ENCODE assay signal across 10 cellular contexts in genomic region chr16:68283840-68284595, GRCh38. TPM values are rescaled to one million over a fixed set of nuclear protein-coding genes. Genes with fewer than 3 reads are reported as not detected.
A peak's percentile ranks its signal among the peaks of the same experiment; 100 is the strongest.
DNase-seq lines count a peak whose midpoint lies in the region; ATAC-seq and TF ChIP-seq lines count a peak whose summit lies in the region.
"Had no signal": no experiment of that assay in that cellular context is flagged by ENCODE, and none has a peak within 500 bp of the region (broad histone marks: within the 10 kb centered on the region; RNA-seq: fewer than 3 reads in every experiment).

No MANE protein-coding gene starts in this region.

- no peaks in the 10 kb centered on the region for H3K9me3 ChIP-seq in IMR-90 (ENCODE audit: control insufficient read depth, insufficient read depth, low read length)
- H3K9me3 ChIP-seq in esophagus squamous epithelium: no peaks in the 10 kb centered on the region
- no peaks in the 10 kb centered on the region for H3K9me3 ChIP-seq in suprapubic skin
- H3K9me3 ChIP-seq in body of pancreas: no peaks in the 10 kb centered on the region

- DNase-seq in T-helper 1 cell (no peak), IMR-90 (no peak), esophagus squamous epithelium (lab: John Stamatoyannopoulos, UW) (no peak), suprapubic skin (ENCODE audit: low spot score in 2 of 2) (peak in 1 of 2 donors; percentile 78), putamen (ENCODE audit: low spot score) (no peak), foreskin melanocyte (no peak), body of pancreas (no peak)
- DNase-seq: 8988T had no signal

- H3K4me3 ChIP-seq in IMR-90 (ENCODE audit: insufficient read depth, low read depth, low read length) (no peak overlapping the region), esophagus squamous epithelium (no peak overlapping the region), suprapubic skin (no peak overlapping the region), body of pancreas (no peak overlapping the region)

- TF ChIP-seq POLR2A in IMR-90 (IDR thresholded peaks at IDR 0.05; ENCODE audit: low read depth, low read length) (no peak), esophagus squamous epithelium (IDR thresholded peaks at IDR 0.05) (no peak), suprapubic skin (IDR thresholded peaks at IDR 0.05) (no peak), body of pancreas (IDR thresholded peaks at IDR 0.05) (no peak)

- H3K27ac ChIP-seq in IMR-90 (ENCODE audit: insufficient read depth, low read length) (peak overlapping the region; percentile 46; the same call in 1 of the 2 replicates), esophagus squamous epithelium (peak overlapping the region; percentile 33 to 79 (median 59)), suprapubic skin (peak overlapping the region; percentile 75), body of pancreas (no peak overlapping the region)

- H4K91ac ChIP-seq in IMR-90 (ENCODE audit: insufficient read depth, low read depth, low read length): no peak overlapping the region

- no peak overlapping the region for H4K8ac ChIP-seq in IMR-90 (ENCODE audit: low read depth in 2 of 2, low read length in 2 of 2)

- no peak overlapping the region for H3K14ac ChIP-seq in IMR-90 (replicated peaks; ENCODE audit: low read depth, low read length)

- H3K4me2 ChIP-seq in IMR-90 (ENCODE audit: low read depth, low read length): no peak overlapping the region

- peaks cover 56% of the 10 kb centered on the region for H3K36me3 Mint-ChIP-seq in T-helper 1 cell treated with Interleukin-12 subunit alpha and Interleukin-12 subunit beta and Interleukin-4 antibody, amounts not matched to agents 30 μg/mL and 1 μg/mL, for 36 hours (ENCODE audit: low read depth)

- no peak overlapping the region for H3K18ac ChIP-seq in IMR-90 (ENCODE audit: low read depth, low read length)

- in situ Hi-C loops in IMR-90 (cut with MboI; ENCODE audit: low sequenced_read_pairs): no loop called here

- peaks cover 11% of the 10 kb centered on the region for H3K4me1 ChIP-seq in IMR-90 (ENCODE audit: control insufficient read depth, insufficient read depth, low read length)
- H3K4me1 ChIP-seq in esophagus squamous epithelium: peaks cover 9 to 81% (median 42%) of the 10 kb centered on the region in 3 donors
- peaks cover 77% of the 10 kb centered on the region for H3K4me1 ChIP-seq in suprapubic skin
- no peaks in the 10 kb centered on the region for H3K4me1 ChIP-seq in body of pancreas

- no peak overlapping the region for H3K56ac ChIP-seq in IMR-90 (ENCODE audit: extremely low read depth, insufficient read depth, low read length)

- no peak overlapping the region for H2AFZ ChIP-seq in IMR-90 (replicated peaks; ENCODE audit: low read length, poor library complexity)

- no peak overlapping the region for H3K23ac ChIP-seq in IMR-90 (ENCODE audit: low read depth, low read length)

- intact Hi-C loops in IMR-90 (cut with micrococcal nuclease): no loop called here
- intact Hi-C loops in esophagus squamous epithelium (cut with DNase I): no loop called here
- intact Hi-C loops in body of pancreas (cut with DNase I): no loop called here

- no peak for TF ChIP-seq EP300 in suprapubic skin (IDR thresholded peaks at IDR 0.05)

- H3K4me3 Mint-ChIP-seq in T-helper 1 cell treated with Interleukin-12 subunit alpha and Interleukin-12 subunit beta and Interleukin-4 antibody, amounts not matched to agents 30 μg/mL and 1 μg/mL, for 36 hours: peak overlapping the region; percentile 80

- no peaks in the 10 kb centered on the region for H3K27me3 Mint-ChIP-seq in T-helper 1 cell treated with Interleukin-12 subunit alpha and Interleukin-12 subunit beta and Interleukin-4 antibody, amounts not matched to agents 30 μg/mL and 1 μg/mL, for 36 hours (ENCODE audit: low read depth)

- H3K79me1 ChIP-seq in IMR-90 (ENCODE audit: low read depth in 1 of 2, low read length in 2 of 2): peaks cover 16 to 92% of the 10 kb centered on the region in 2 experiments

- WGBS in IMR-90 (ENCODE audit: extremely low coverage in 2 of 2, insufficient read length in 1 of 2), 2 experiments: no CpG with 5 or more reads among the region's 9 CpGs
- 62 to 66% methylated on average over 9 of the region's 9 CpGs for WGBS in esophagus squamous epithelium, 2 donors
- 62% methylated on average over 9 of the region's 9 CpGs for WGBS in suprapubic skin
- 68% methylated on average over 9 of the region's 9 CpGs for WGBS in body of pancreas, 2 donors

- H3K27ac Mint-ChIP-seq in T-helper 1 cell treated with Interleukin-12 subunit alpha and Interleukin-12 subunit beta and Interleukin-4 antibody, amounts not matched to agents 30 μg/mL and 1 μg/mL, for 36 hours: peak overlapping the region; percentile 89

- H3K9me3 Mint-ChIP-seq in T-helper 1 cell treated with Interleukin-12 subunit alpha and Interleukin-12 subunit beta and Interleukin-4 antibody, amounts not matched to agents 30 μg/mL and 1 μg/mL, for 36 hours: no peaks in the 10 kb centered on the region

- no peak overlapping the region for H2BK5ac ChIP-seq in IMR-90 (ENCODE audit: low read depth, low read length, poor library complexity, severe bottlenecking)

- CTCF ChIA-PET in IMR-90 (lab: Yijun Ruan, JAX): interaction anchor here (0.9 kb wide), 1 partner anchor 9 kb away, joined by 3 read pairs; no protein-coding TSS in a partner anchor

- POLR2A ChIA-PET in IMR-90 (lab: Charles Lee; ENCODE audit: unreplicated experiment): no interaction called here

- dilution Hi-C loops in IMR-90 (cut with HindIII; ENCODE audit: low sequenced_read_pairs, unreplicated experiment): no loop called here

- no peak overlapping the region for H2BK120ac ChIP-seq in IMR-90 (ENCODE audit: low read depth, low read length)

- H3K36me3 ChIP-seq in IMR-90 (ENCODE audit: control insufficient read depth, insufficient read depth, low read length) (peaks cover 25% of the 10 kb centered on the region), esophagus squamous epithelium (peaks cover 0 to 32% (median 0%) of the 10 kb centered on the region in 3 donors), suprapubic skin (peaks cover 13% of the 10 kb centered on the region), body of pancreas (replicated peaks in 1 of 2; ENCODE audit: insufficient read depth in 1 of 2, low read depth in 2 of 2) (no peaks in the 10 kb centered on the region)

- H3K9me1 ChIP-seq in IMR-90 (ENCODE audit: insufficient read depth, low read length): peaks cover 29% of the 10 kb centered on the region

- peaks cover 74% of the 10 kb centered on the region for H3K4me1 Mint-ChIP-seq in T-helper 1 cell treated with Interleukin-12 subunit alpha and Interleukin-12 subunit beta and Interleukin-4 antibody, amounts not matched to agents 30 μg/mL and 1 μg/mL, for 36 hours (ENCODE audit: low read depth)

- no peak overlapping the region for H2BK20ac ChIP-seq in IMR-90 (ENCODE audit: low read depth, low read length)

- H3K27me3 ChIP-seq in IMR-90 (ENCODE audit: control insufficient read depth, insufficient read depth, low read length) (no peaks in the 10 kb centered on the region), esophagus squamous epithelium (no peaks in the 10 kb centered on the region), suprapubic skin (no peaks in the 10 kb centered on the region), body of pancreas (no peaks in the 10 kb centered on the region)

- no peak overlapping the region for H2AK5ac ChIP-seq in IMR-90 (ENCODE audit: low read depth, low read length)

- no TSS peak for BruUV-seq in IMR-90 (replicated peaks; lab: Mats Ljungman, UMichigan)

- no peak overlapping the region for H2BK15ac ChIP-seq in IMR-90 (ENCODE audit: low read depth, low read length)

- no peak overlapping the region for H3K4ac ChIP-seq in IMR-90 (ENCODE audit: low read depth, low read length)

- ATAC-seq in IMR-90 (ENCODE audit: low read depth) (peak; percentile 12; the same call in 1 of the 2 replicates), body of pancreas (no peak)

- peaks cover 74% of the 10 kb centered on the region for H4K20me1 ChIP-seq in IMR-90 (ENCODE audit: insufficient read depth, low read length)

- no peak overlapping the region for H2AK9ac ChIP-seq in IMR-90 (replicated peaks; ENCODE audit: low read depth, low read length, poor library complexity)

- no peak overlapping the region for H4K5ac ChIP-seq in IMR-90 (ENCODE audit: low read depth, low read length)

- TF ChIP-seq RAD21 in IMR-90 (IDR thresholded peaks at IDR 0.05; ENCODE audit: low read length): no peak

- H3K9ac ChIP-seq in IMR-90 (ENCODE audit: low read depth, low read length): no peak overlapping the region

- TF ChIP-seq CTCF in IMR-90 (conservative IDR thresholded peaks at IDR 0.05; ENCODE audit: low read depth, low read length): no peak
- TF ChIP-seq CTCF in esophagus squamous epithelium (IDR thresholded peaks at IDR 0.05): no peak
- TF ChIP-seq CTCF in suprapubic skin (IDR thresholded peaks at IDR 0.05): no peak
- no peak for TF ChIP-seq CTCF in body of pancreas (IDR thresholded peaks at IDR 0.05)

RNA-seq across cellular contexts. Expression of gene SLC7A6, which starts 19.7 kb away (rescaled TPM):
- total RNA-seq in IMR-90 (2012; rRNA removed) (25.0 and 29.4 TPM in 2 replicates), esophagus squamous epithelium (10 to 100 TPM in 1 of 4 donors, 1 to 10 TPM in 3; 5.7 to 28.2 (median 7.9) TPM), suprapubic skin (100 to 1,000 TPM in 1 of 4 donors, 10 to 100 TPM in 3; 31.5 to 167 (median 49.0) TPM), body of pancreas (10 to 100 TPM; 10.9 to 23.4 TPM)
- 32.6 and 36.1 TPM in 2 replicates for polyA plus RNA-seq in IMR-90 (2012; rRNA removed)
- polyA plus RNA-seq in IMR-90 (2012; cell fraction: cytosol; rRNA removed): 11.7 and 13.7 TPM in 2 replicates
- polyA plus RNA-seq in IMR-90 (2012; cell fraction: nucleus; rRNA removed; ENCODE audit: low replicate concordance): 134 and 224 TPM in 2 replicates

RNA-seq across cellular contexts. Expression of gene SLC7A6OS, which starts 26.7 kb away (rescaled TPM):
- total RNA-seq in IMR-90 (2012; rRNA removed) (8.4 and 10.3 TPM in 2 replicates), esophagus squamous epithelium (10 to 100 TPM in 1 of 4 donors, 1 to 10 TPM in 3; 4.5 to 16.2 (median 6.7) TPM), suprapubic skin (10 to 100 TPM in 2 of 4 donors, 1 to 10 TPM in 2; 8.8 to 18.1 (median 10.1) TPM), body of pancreas (10 to 100 TPM; 13.0 to 32.3 TPM)
- 5.6 and 6.8 TPM in 2 replicates for polyA plus RNA-seq in IMR-90 (2012; rRNA removed)
- polyA plus RNA-seq in IMR-90 (2012; cell fraction: cytosol; rRNA removed): 2.5 and 3.5 TPM in 2 replicates
- 7.7 and 20.7 TPM in 2 replicates for polyA plus RNA-seq in IMR-90 (2012; cell fraction: nucleus; rRNA removed; ENCODE audit: low replicate concordance)

RNA-seq across cellular contexts. Expression of gene PRMT7, which starts 26.8 kb away (rescaled TPM):
- total RNA-seq in IMR-90 (2012; rRNA removed): 65.5 and 68.6 TPM in 2 replicates
- 61.0 and 63.1 TPM in 2 replicates for polyA plus RNA-seq in IMR-90 (2012; rRNA removed)
- 31.0 and 38.2 TPM in 2 replicates for polyA plus RNA-seq in IMR-90 (2012; cell fraction: cytosol; rRNA removed)
- 269 and 469 TPM in 2 replicates for polyA plus RNA-seq in IMR-90 (2012; cell fraction: nucleus; rRNA removed; ENCODE audit: low replicate concordance)
- 10 to 100 TPM; 15.2 to 35.7 (median 21.2) TPM for total RNA-seq in esophagus squamous epithelium
- 100 to 1,000 TPM in 1 of 4 donors, 10 to 100 TPM in 3; 38.8 to 101 (median 69.9) TPM for total RNA-seq in suprapubic skin
- 10 to 100 TPM; 27.4 to 35.8 TPM for total RNA-seq in body of pancreas

RNA-seq across cellular contexts. Expression of gene PLA2G15, which starts 38.8 kb away (rescaled TPM):
- total RNA-seq in IMR-90 (2012; rRNA removed): 18.1 and 19.5 TPM in 2 replicates
- polyA plus RNA-seq in IMR-90 (2012; rRNA removed): 31.7 and 34.4 TPM in 2 replicates
- 22.4 and 36.7 TPM in 2 replicates for polyA plus RNA-seq in IMR-90 (2012; cell fraction: cytosol; rRNA removed)
- polyA plus RNA-seq in IMR-90 (2012; cell fraction: nucleus; rRNA removed; ENCODE audit: low replicate concordance): 13.4 and 30.8 TPM in 2 replicates
- total RNA-seq in esophagus squamous epithelium: 1 to 10 TPM; 3.3 to 9.8 (median 6.6) TPM
- 10 to 100 TPM; 11.2 to 26.6 (median 23.6) TPM for total RNA-seq in suprapubic skin
- total RNA-seq in body of pancreas: 1 to 10 TPM; 8.2 to 9.6 TPM

RNA-seq across cellular contexts. Expression of gene ESRP2, which starts 48.1 kb away (rescaled TPM):
- total RNA-seq in IMR-90 (2012; rRNA removed) (under 0.01 TPM in 1 of 2 replicates, not detected in the other), esophagus squamous epithelium (100 to 1,000 TPM in 3 of 4 donors, 10 to 100 TPM in 1; 44.6 to 137 (median 118) TPM), suprapubic skin (100 to 1,000 TPM in 2 of 4 donors, 10 to 100 TPM in 2; 77.0 to 133 (median 99.7) TPM), body of pancreas (10 to 100 TPM; 55.0 to 56.0 TPM)
- polyA plus RNA-seq in IMR-90 (2012; rRNA removed): 0.07 and 0.14 TPM in 2 replicates
- 0.07 TPM in 1 of 2 replicates, not detected in the other for polyA plus RNA-seq in IMR-90 (2012; cell fraction: cytosol; rRNA removed)
- 0.32 and 0.53 TPM in 2 replicates for polyA plus RNA-seq in IMR-90 (2012; cell fraction: nucleus; rRNA removed; ENCODE audit: low replicate concordance)
- total RNA-seq: SK-MEL-5 had no signal

Comparison
In these comparisons a context has a peak if more than half of its experiments do, and no peak if none do; other contexts are left out.
1. H3K27ac ChIP-seq: peak in IMR-90 (single experiment), esophagus squamous epithelium (4 of 4) and suprapubic skin (single experiment); none in body of pancreas (0 of 4).